In the genomic region with DNA sequence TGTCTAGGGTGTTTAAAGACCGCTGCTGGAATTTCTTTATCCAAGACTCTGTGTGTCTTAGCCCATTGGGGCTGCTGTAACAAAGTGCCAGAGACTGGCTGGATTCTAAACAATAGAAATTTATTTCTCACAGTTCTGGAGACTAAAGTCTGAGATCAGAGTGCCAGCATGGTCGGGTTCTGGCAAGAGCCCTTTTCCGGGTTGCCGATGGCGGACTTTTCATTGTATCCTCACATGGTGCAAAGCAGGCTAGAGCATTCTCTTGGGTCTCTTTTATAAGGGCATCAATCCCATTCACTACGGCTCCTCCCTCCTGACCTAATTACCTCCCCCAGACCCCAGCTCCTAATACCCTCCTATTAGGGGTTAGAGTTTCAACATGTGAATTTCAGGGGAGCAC, we compare ENCODE assay signal across 13 cellular contexts. TPM values are rescaled to one million over a fixed set of nuclear protein-coding genes. Genes with fewer than 3 reads are reported as not detected.
DNase-seq lines count a peak whose midpoint lies in the region; ATAC-seq and TF ChIP-seq lines count a peak whose summit lies in the region.
"Had no signal": no experiment of that assay in that cellular context is flagged by ENCODE, and none has a peak within 500 bp of the region (broad histone marks: within the 10 kb centered on the region; RNA-seq: fewer than 3 reads in every experiment).

No MANE protein-coding gene starts in this region.

- no peaks in the 10 kb centered on the region for H3K27me3 ChIP-seq in tibial artery

- intact Hi-C loops in activated T-helper 2 cell treated with anti-CD3 and anti-CD28 coated beads, Interferon-gamma antibody, Interleukin-2, Interleukin-4, amounts not matched to agents 10 μg/mL and 5 μg/mL and 100 μg/mL, durations not matched to agents 14 hours and 24 hours and 36 hours (cut with micrococcal nuclease), result no loop called here
- intact Hi-C loops in tibial artery (cut with DNase I; ENCODE audit: low total_unique reads), result no loop called here

- H3K9me3 ChIP-seq in tibial artery, result no peaks in the 10 kb centered on the region

- no peaks in the 10 kb centered on the region for H3K36me3 ChIP-seq in tibial artery

- no peaks in the 10 kb centered on the region for H3K9me3 Mint-ChIP-seq in activated naive CD4-positive, alpha-beta T cell treated with anti-CD3 and anti-CD28 coated beads, Interleukin-2, amount 50 U/mL, for 24 hours
- H3K9me3 Mint-ChIP-seq in activated T-helper 2 cell treated with anti-CD3 and anti-CD28 coated beads, Interferon-gamma antibody, Interleukin-2, Interleukin-4, amounts not matched to agents 10 μg/mL and 5 μg/mL and 100 μg/mL, durations not matched to agents 14 hours and 24 hours and 36 hours, result no peaks in the 10 kb centered on the region
- H3K9me3 Mint-ChIP-seq in naive B cell, result no peaks in the 10 kb centered on the region

- H3K4me1 Mint-ChIP-seq in activated naive CD4-positive, alpha-beta T cell treated with anti-CD3 and anti-CD28 coated beads, Interleukin-2, amount 50 U/mL, for 24 hours, result peaks cover 93% of the 10 kb centered on the region
- peaks cover 70% of the 10 kb centered on the region for H3K4me1 Mint-ChIP-seq in activated T-helper 2 cell treated with anti-CD3 and anti-CD28 coated beads, Interferon-gamma antibody, Interleukin-2, Interleukin-4, amounts not matched to agents 10 μg/mL and 5 μg/mL and 100 μg/mL, durations not matched to agents 14 hours and 24 hours and 36 hours (ENCODE audit: low read depth)
- peaks cover 52 to 84% (median 54%) of the 10 kb centered on the region in 3 donors for H3K4me1 Mint-ChIP-seq in naive B cell

- no peak for ATAC-seq in naive B cell (ENCODE audit: low read depth in 2 of 2)
- ATAC-seq in SK-N-SH treated with all-trans-retinoic acid at 6 μM for 48 hours, result no peak
- no peak for ATAC-seq in HG03457 (IDR thresholded peaks at IDR 0.05; ENCODE audit: unreplicated experiment)
- ATAC-seq: HCT116 had no signal

- no peak overlapping the region for H3K4me3 ChIP-seq in tibial artery

- no peaks in the 10 kb centered on the region for H3K27me3 Mint-ChIP-seq in activated naive CD4-positive, alpha-beta T cell treated with anti-CD3 and anti-CD28 coated beads, Interleukin-2, amount 50 U/mL, for 24 hours
- H3K27me3 Mint-ChIP-seq in activated T-helper 2 cell treated with anti-CD3 and anti-CD28 coated beads, Interferon-gamma antibody, Interleukin-2, Interleukin-4, amounts not matched to agents 10 μg/mL and 5 μg/mL and 100 μg/mL, durations not matched to agents 14 hours and 24 hours and 36 hours (ENCODE audit: low read depth), result no peaks in the 10 kb centered on the region
- no peaks in the 10 kb centered on the region for H3K27me3 Mint-ChIP-seq in naive B cell

- peaks cover 0 to 30% (median 26%) of the 10 kb centered on the region in 4 donors for H3K4me1 ChIP-seq in tibial artery

- peak overlapping the region; percentile 78 for H3K4me3 Mint-ChIP-seq in activated naive CD4-positive, alpha-beta T cell treated with anti-CD3 and anti-CD28 coated beads, Interleukin-2, amount 50 U/mL, for 24 hours
- peak overlapping the region; percentile 51 for H3K4me3 Mint-ChIP-seq in activated T-helper 2 cell treated with anti-CD3 and anti-CD28 coated beads, Interferon-gamma antibody, Interleukin-2, Interleukin-4, amounts not matched to agents 10 μg/mL and 5 μg/mL and 100 μg/mL, durations not matched to agents 14 hours and 24 hours and 36 hours (ENCODE audit: low read depth)
- no peak overlapping the region for H3K4me3 Mint-ChIP-seq in naive B cell

- peak overlapping the region; percentile 98 for H3K27ac Mint-ChIP-seq in activated naive CD4-positive, alpha-beta T cell treated with anti-CD3 and anti-CD28 coated beads, Interleukin-2, amount 50 U/mL, for 24 hours
- peak overlapping the region; percentile 98 for H3K27ac Mint-ChIP-seq in activated T-helper 2 cell treated with anti-CD3 and anti-CD28 coated beads, Interferon-gamma antibody, Interleukin-2, Interleukin-4, amounts not matched to agents 10 μg/mL and 5 μg/mL and 100 μg/mL, durations not matched to agents 14 hours and 24 hours and 36 hours
- peak overlapping the region; percentile 55 to 95 (median 86) for H3K27ac Mint-ChIP-seq in naive B cell

- peak overlapping the region; percentile 57 to 72 for H3K27ac ChIP-seq in tibial artery

- DNase-seq in activated naive CD4-positive, alpha-beta T cell treated with Interleukin-2 at 50 U/mL for 16 hours, result no peak
- DNase-seq in activated T-helper 2 cell treated with anti-CD3 and anti-CD28 coated beads, Interferon-gamma antibody, Interleukin-2, Interleukin-4, amounts not matched to agents 10 μg/mL and 5 μg/mL and 100 μg/mL, durations not matched to agents 14 hours and 24 hours and 36 hours (ENCODE audit: low spot score), result no peak
- no peak for DNase-seq in naive B cell
- no peak for DNase-seq in tibial artery
- DNase-seq in HuH-7 (ENCODE audit: low spot score), result no peak
- DNase-seq: activated gamma-delta T cell treated with Interleukin-2 at 50 U/mL for 16 hours, NCI-H1048, NCI-H526 treated with DMSO at 0.1 percent for 48 hours had no signal

- TF ChIP-seq CTCF in tibial artery (IDR thresholded peaks at IDR 0.05), result no peak

- peaks cover 16% of the 10 kb centered on the region for H3K36me3 Mint-ChIP-seq in activated naive CD4-positive, alpha-beta T cell treated with anti-CD3 and anti-CD28 coated beads, Interleukin-2, amount 50 U/mL, for 24 hours
- peaks cover 79% of the 10 kb centered on the region for H3K36me3 Mint-ChIP-seq in activated T-helper 2 cell treated with anti-CD3 and anti-CD28 coated beads, Interferon-gamma antibody, Interleukin-2, Interleukin-4, amounts not matched to agents 10 μg/mL and 5 μg/mL and 100 μg/mL, durations not matched to agents 14 hours and 24 hours and 36 hours (ENCODE audit: low read depth)
- no peaks in the 10 kb centered on the region for H3K36me3 Mint-ChIP-seq in naive B cell

TF ChIP-seq in SK-N-SH treated with all-trans-retinoic acid at 6 μM for 48 hours, 23 proteins besides CTCF, POLR2A, EP300 and RAD21 (continues in another document):
- TF ChIP-seq SNAI2 (CRISPR knock-in tag; IDR thresholded peaks at IDR 0.05), result no peak
- TF ChIP-seq ZFP3 (CRISPR knock-in tag; IDR thresholded peaks at IDR 0.05), result no peak
- TF ChIP-seq ZFP30 (CRISPR knock-in tag; IDR thresholded peaks at IDR 0.05), result no peak
- no peak for TF ChIP-seq BACH2 (CRISPR knock-in tag; IDR thresholded peaks at IDR 0.05; ENCODE audit: borderline replicate concordance)
- TF ChIP-seq, protein P1, sequence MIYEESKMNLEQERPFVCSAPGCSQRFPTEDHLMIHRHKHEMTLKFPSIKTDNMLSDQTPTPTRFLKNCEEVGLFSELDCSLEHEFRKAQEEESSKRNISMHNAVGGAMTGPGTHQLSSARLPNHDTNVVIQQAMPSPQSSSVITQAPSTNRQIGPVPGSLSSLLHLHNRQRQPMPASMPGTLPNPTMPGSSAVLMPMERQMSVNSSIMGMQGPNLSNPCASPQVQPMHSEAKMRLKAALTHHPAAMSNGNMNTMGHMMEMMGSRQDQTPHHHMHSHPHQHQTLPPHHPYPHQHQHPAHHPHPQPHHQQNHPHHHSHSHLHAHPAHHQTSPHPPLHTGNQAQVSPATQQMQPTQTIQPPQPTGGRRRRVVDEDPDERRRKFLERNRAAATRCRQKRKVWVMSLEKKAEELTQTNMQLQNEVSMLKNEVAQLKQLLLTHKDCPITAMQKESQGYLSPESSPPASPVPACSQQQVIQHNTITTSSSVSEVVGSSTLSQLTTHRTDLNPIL (CRISPR knock-in tag; IDR thresholded peaks at IDR 0.05; ENCODE audit: low read depth), result no peak
- TF ChIP-seq PPARA (CRISPR knock-in tag; IDR thresholded peaks at IDR 0.05; ENCODE audit: borderline replicate concordance), result no peak
- TF ChIP-seq, protein P2, sequence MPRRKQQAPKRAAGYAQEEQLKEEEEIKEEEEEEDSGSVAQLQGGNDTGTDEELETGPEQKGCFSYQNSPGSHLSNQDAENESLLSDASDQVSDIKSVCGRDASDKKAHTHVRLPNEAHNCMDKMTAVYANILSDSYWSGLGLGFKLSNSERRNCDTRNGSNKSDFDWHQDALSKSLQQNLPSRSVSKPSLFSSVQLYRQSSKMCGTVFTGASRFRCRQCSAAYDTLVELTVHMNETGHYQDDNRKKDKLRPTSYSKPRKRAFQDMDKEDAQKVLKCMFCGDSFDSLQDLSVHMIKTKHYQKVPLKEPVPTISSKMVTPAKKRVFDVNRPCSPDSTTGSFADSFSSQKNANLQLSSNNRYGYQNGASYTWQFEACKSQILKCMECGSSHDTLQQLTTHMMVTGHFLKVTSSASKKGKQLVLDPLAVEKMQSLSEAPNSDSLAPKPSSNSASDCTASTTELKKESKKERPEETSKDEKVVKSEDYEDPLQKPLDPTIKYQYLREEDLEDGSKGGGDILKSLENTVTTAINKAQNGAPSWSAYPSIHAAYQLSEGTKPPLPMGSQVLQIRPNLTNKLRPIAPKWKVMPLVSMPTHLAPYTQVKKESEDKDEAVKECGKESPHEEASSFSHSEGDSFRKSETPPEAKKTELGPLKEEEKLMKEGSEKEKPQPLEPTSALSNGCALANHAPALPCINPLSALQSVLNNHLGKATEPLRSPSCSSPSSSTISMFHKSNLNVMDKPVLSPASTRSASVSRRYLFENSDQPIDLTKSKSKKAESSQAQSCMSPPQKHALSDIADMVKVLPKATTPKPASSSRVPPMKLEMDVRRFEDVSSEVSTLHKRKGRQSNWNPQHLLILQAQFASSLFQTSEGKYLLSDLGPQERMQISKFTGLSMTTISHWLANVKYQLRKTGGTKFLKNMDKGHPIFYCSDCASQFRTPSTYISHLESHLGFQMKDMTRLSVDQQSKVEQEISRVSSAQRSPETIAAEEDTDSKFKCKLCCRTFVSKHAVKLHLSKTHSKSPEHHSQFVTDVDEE (CRISPR knock-in tag; IDR thresholded peaks at IDR 0.05), result no peak
- TF ChIP-seq OSR1 (CRISPR knock-in tag; IDR thresholded peaks at IDR 0.05), result no peak

RNA-seq across cellular contexts. Expression of a gene that starts 9.5 kb away (rescaled TPM):
- 166 and 169 TPM in 2 replicates for total RNA-seq in activated T-helper 2 cell treated with anti-CD3 and anti-CD28 coated beads, Interferon-gamma antibody, Interleukin-2, Interleukin-4, amounts not matched to agents 10 μg/mL and 5 μg/mL and 100 μg/mL, durations not matched to agents 14 hours and 24 hours and 36 hours
- polyA plus RNA-seq in naive B cell (ENCODE audit: low read depth in 6 of 6), result 10 to 100 TPM in 5 of 6 donors, 1 to 10 TPM in 1; 2.9 to 42.9 (median 29.9) TPM

RNA-seq across cellular contexts. Expression of a gene that starts 37.1 kb away (rescaled TPM):
- not detected in 2 replicates for total RNA-seq in activated T-helper 2 cell treated with anti-CD3 and anti-CD28 coated beads, Interferon-gamma antibody, Interleukin-2, Interleukin-4, amounts not matched to agents 10 μg/mL and 5 μg/mL and 100 μg/mL, durations not matched to agents 14 hours and 24 hours and 36 hours
- under 1 TPM in 4 of 6 donors, not detected in 2; 0.25 to 0.72 (median 0.27) TPM for polyA plus RNA-seq in naive B cell (ENCODE audit: low read depth in 6 of 6)
- total RNA-seq: HT1080 had no signal

Comparison
In these comparisons a context has a peak if more than half of its experiments do, and no peak if none do; other contexts are left out.
1. H3K4me3 Mint-ChIP-seq: peak in activated naive CD4-positive, alpha-beta T cell treated with anti-CD3 and anti-CD28 coated beads, Interleukin-2, amount 50 U/mL, for 24 hours (single experiment) and activated T-helper 2 cell treated with anti-CD3 and anti-CD28 coated beads, Interferon-gamma antibody, Interleukin-2, Interleukin-4, amounts not matched to agents 10 μg/mL and 5 μg/mL and 100 μg/mL, durations not matched to agents 14 hours and 24 hours and 36 hours (single experiment); none in naive B cell (0 of 8).
2. Peak in every context shown above with its lines, with median percentiles within 50 percentile points of each other: H3K27ac Mint-ChIP-seq.